ENCODE assay signal across 22 cellular contexts in the genomic region with DNA sequence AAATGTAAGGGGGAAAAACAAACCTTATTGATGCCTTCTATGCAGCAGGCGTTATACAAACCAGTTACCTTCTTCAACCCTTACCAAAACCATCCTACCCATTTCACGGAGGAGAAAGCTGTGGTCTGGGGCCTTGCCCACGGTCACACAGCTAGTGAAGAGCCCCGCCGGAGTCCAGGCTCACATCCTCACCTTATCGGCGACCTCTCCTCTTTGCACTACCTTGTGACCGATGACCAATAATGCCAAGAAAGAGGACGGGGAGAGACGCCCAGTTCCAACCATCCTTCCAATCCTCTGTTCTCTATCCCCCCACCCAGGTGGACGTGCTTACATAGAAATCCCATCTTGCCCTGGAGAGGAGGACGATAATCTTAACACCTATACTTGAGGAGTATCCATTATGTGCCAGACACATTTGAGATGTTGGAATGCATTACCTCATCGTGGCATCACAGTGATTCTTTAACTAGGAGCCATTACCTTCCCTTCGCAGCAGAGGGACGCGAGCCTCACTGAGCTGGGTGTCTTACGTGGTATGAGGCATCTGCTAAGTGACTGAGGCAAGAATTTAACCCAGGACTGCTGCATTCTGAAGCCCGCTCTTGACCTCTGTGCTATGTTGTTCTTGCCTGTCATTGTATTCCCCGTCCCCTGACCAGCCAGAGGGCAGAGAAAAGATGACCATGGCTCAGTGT.
A peak's percentile ranks its signal among the peaks of the same experiment; 100 is the strongest.
DNase-seq lines count a peak whose midpoint lies in the region; TF ChIP-seq lines count a peak whose summit lies in the region.
"Had no signal": no experiment of that assay in that cellular context is flagged by ENCODE, and none has a peak within 500 bp of the region (broad histone marks: within the 10 kb centered on the region; RNA-seq: fewer than 3 reads in every experiment).

No MANE protein-coding gene starts in this region.

- H3K4me3 Mint-ChIP-seq in endodermal cell (no peak overlapping the region), type B pancreatic cell (no peak overlapping the region)
- H3K4me3 Mint-ChIP-seq: CD4-positive, CD25-positive, alpha-beta regulatory T cell; H9; HFFc6 had no signal

- H3K36me3 Mint-ChIP-seq in endodermal cell (ENCODE audit: low read depth): no peaks in the 10 kb centered on the region
- H3K36me3 Mint-ChIP-seq in type B pancreatic cell: no peaks in the 10 kb centered on the region
- H3K36me3 Mint-ChIP-seq: CD4-positive, CD25-positive, alpha-beta regulatory T cell had no signal

- H3K27ac Mint-ChIP-seq in endodermal cell (no peak overlapping the region), type B pancreatic cell (no peak overlapping the region)
- H3K27ac Mint-ChIP-seq: CD4-positive, CD25-positive, alpha-beta regulatory T cell; H9; HFFc6 had no signal

- H3K36me3 ChIP-seq in H7 (replicated peaks; ENCODE audit: control insufficient read depth, insufficient read depth, low read length) (no peaks in the 10 kb centered on the region), endodermal cell (ENCODE audit: control insufficient read depth, insufficient read depth, low read length) (no peaks in the 10 kb centered on the region)

- no peak overlapping the region for H3K27ac ChIP-seq in endodermal cell (ENCODE audit: low read depth, low read length)
- H3K27ac ChIP-seq: PC-9 had no signal

- H3K9ac ChIP-seq in endodermal cell (ENCODE audit: extremely low read depth, low read length, poor library complexity, severe bottlenecking): no peak overlapping the region

- peaks cover 14% of the 10 kb centered on the region for H3K9me3 Mint-ChIP-seq in endodermal cell
- no peaks in the 10 kb centered on the region for H3K9me3 Mint-ChIP-seq in type B pancreatic cell

- H3K4me3 ChIP-seq in H7 (ENCODE audit: insufficient read depth, low read depth, low read length): no peak overlapping the region
- no peak overlapping the region for H3K4me3 ChIP-seq in endodermal cell (ENCODE audit: low read length)
- H3K4me3 ChIP-seq: PC-9 had no signal

- 91% methylated on average over 14 to 19 of the region's 19 CpGs for WGBS in endodermal cell (ENCODE audit: insufficient coverage in 1 of 2, insufficient read length in 1 of 2), 2 experiments

- no peaks in the 10 kb centered on the region for H3K27me3 ChIP-seq in H7 (ENCODE audit: control insufficient read depth, insufficient read depth, low read length)
- H3K27me3 ChIP-seq in endodermal cell (ENCODE audit: control insufficient read depth, insufficient read depth, low read length, poor library complexity, severe bottlenecking): no peaks in the 10 kb centered on the region

- peaks cover 20% of the 10 kb centered on the region for H3K9me3 ChIP-seq in endodermal cell (ENCODE audit: control insufficient read depth, low read length)

- no peaks in the 10 kb centered on the region for H3K4me1 ChIP-seq in endodermal cell (ENCODE audit: control insufficient read depth, insufficient read depth, low read length)

- peak; percentile 42 for DNase-seq in H7
- DNase-seq in endodermal cell: peak; percentile 42
- peak; percentile 45 for DNase-seq in mesenteric fat pad (ENCODE audit: low spot score)
- DNase-seq in type B pancreatic cell (ENCODE audit: extremely low spot score, unreplicated experiment): peak; percentile 40
- DNase-seq in activated effector memory CD4-positive, alpha-beta T cell treated with anti-CD3 and anti-CD28 coated beads, Interleukin-2, amount 50 U/mL, for 16 hours: no peak
- DNase-seq in stimulated activated CD4-positive, alpha-beta T cell treated with anti-CD3 and anti-CD28 coated beads, Interleukin-2, amount 100 ng/mL, for 24 hours: no peak
- no peak for DNase-seq in NOMO-1 (lab: John Stamatoyannopoulos, UW; ENCODE audit: unreplicated experiment in 2 of 2)
- DNase-seq: CD4-positive, CD25-positive, alpha-beta regulatory T cell; DMS79; H9; HFFc6; KBM-7; MM.1S; NCI-H1092; NCI-H1436; NCI-H187 treated with DMSO at 0.1 percent for 48 hours; NCI-H2107; NCI-H446 treated with DMSO at 0.1 percent for 48 hours; NCI-H526 treated with DMSO at 0.1 percent for 48 hours; PC-9; RPMI8226; SHP77 treated with DMSO at 0.1 percent for 48 hours had no signal

- peaks cover 6% of the 10 kb centered on the region for H3K27me3 Mint-ChIP-seq in endodermal cell (ENCODE audit: insufficient read depth)
- H3K27me3 Mint-ChIP-seq in type B pancreatic cell: peaks cover 17% of the 10 kb centered on the region

- TF ChIP-seq CTCF in endodermal cell (conservative IDR thresholded peaks at IDR 0.05): peak; percentile 31
- no peak for TF ChIP-seq CTCF in type B pancreatic cell (conservative IDR thresholded peaks at IDR 0.05)

- H3K4me1 Mint-ChIP-seq in endodermal cell (peaks cover 8% of the 10 kb centered on the region), type B pancreatic cell (ENCODE audit: unreplicated experiment) (no peaks in the 10 kb centered on the region)
- H3K4me1 Mint-ChIP-seq: CD4-positive, CD25-positive, alpha-beta regulatory T cell had no signal

Comparison
In these comparisons a context has a peak if more than half of its experiments do, and no peak if none do; other contexts are left out.
1. DNase-seq: peak in H7 (single experiment), endodermal cell (single experiment), mesenteric fat pad (single experiment) and type B pancreatic cell (single experiment); none in activated effector memory CD4-positive, alpha-beta T cell treated with anti-CD3 and anti-CD28 coated beads, Interleukin-2, amount 50 U/mL, for 16 hours (single experiment), stimulated activated CD4-positive, alpha-beta T cell treated with anti-CD3 and anti-CD28 coated beads, Interleukin-2, amount 100 ng/mL, for 24 hours (0 of 2) and NOMO-1 (0 of 2).